13 cellular contexts compared by ENCODE assay signal in genomic region chr1:206504363-206504713, GRCh38. TPM values are rescaled to one million over a fixed set of nuclear protein-coding genes. Genes with fewer than 3 reads are reported as not detected.
DNase-seq lines count a peak whose midpoint lies in the region; ATAC-seq and TF ChIP-seq lines count a peak whose summit lies in the region.
"Had no signal": no experiment of that assay in that cellular context is flagged by ENCODE, and none has a peak within 500 bp of the region (broad histone marks: within the 10 kb centered on the region; RNA-seq: fewer than 3 reads in every experiment).

No MANE protein-coding gene starts in this region.

- H3K27me3 ChIP-seq in HAP-1 (ENCODE audit: low read depth) (peaks cover 67% of the 10 kb centered on the region), stomach (peaks cover 0 to 30% (median 9%) of the 10 kb centered on the region in 3 donors)

- 47 to 66% (median 60%) methylated on average over 3 of the region's 3 CpGs for WGBS in stomach, 5 donors

- DNase-seq in activated CD8-positive, alpha-beta memory T cell treated with anti-CD3 and anti-CD28 coated beads, Interleukin-2, amount 10 ng/mL, durations not matched to agents 7 days and 5 days = no peak
- no peak for DNase-seq in activated CD8-positive, alpha-beta memory T cell treated with anti-CD3 and anti-CD28 coated beads, Interleukin-2, amount 50 U/mL, for 4 hours
- DNase-seq in RWPE1 (ENCODE audit: low spot score) (no peak), inferior parietal cortex (ENCODE audit: extremely low spot score) (no peak), HAP-1 (ENCODE audit: low spot score in 2 of 2) (no peak), stomach (no peak)
- no peak for DNase-seq in effector memory CD8-positive, alpha-beta T cell
- DNase-seq in stimulated activated naive B cell treated with anti-CD40 and anti-IgM and Interleukin-4, amounts not matched to agents 10 μg/mL and 1 μg/mL and 100 μg/mL, for 72 hours = no peak
- DNase-seq: NCI-H1105 had no signal

- peaks cover 16% of the 10 kb centered on the region for H3K27me3 Mint-ChIP-seq in activated CD8-positive, alpha-beta memory T cell treated with anti-CD3 and anti-CD28 coated beads, Interleukin-2, amount 10 ng/mL, durations not matched to agents 7 days and 5 days
- H3K27me3 Mint-ChIP-seq in effector memory CD8-positive, alpha-beta T cell = peaks cover 7 to 12% of the 10 kb centered on the region in 2 donors
- H3K27me3 Mint-ChIP-seq in stimulated activated naive B cell treated with anti-CD40 and anti-IgM and Interleukin-4, amounts not matched to agents 10 μg/mL and 1 μg/mL and 100 μg/mL, for 72 hours = peaks cover 12 to 26% of the 10 kb centered on the region in 2 donors

- peaks cover 2% of the 10 kb centered on the region for H3K36me3 Mint-ChIP-seq in activated CD8-positive, alpha-beta memory T cell treated with anti-CD3 and anti-CD28 coated beads, Interleukin-2, amount 10 ng/mL, durations not matched to agents 7 days and 5 days
- peaks cover 8% of the 10 kb centered on the region for H3K36me3 Mint-ChIP-seq in effector memory CD8-positive, alpha-beta T cell (ENCODE audit: insufficient read depth)
- peaks cover 7 to 15% of the 10 kb centered on the region in 2 donors for H3K36me3 Mint-ChIP-seq in stimulated activated naive B cell treated with anti-CD40 and anti-IgM and Interleukin-4, amounts not matched to agents 10 μg/mL and 1 μg/mL and 100 μg/mL, for 72 hours
- H3K36me3 Mint-ChIP-seq: IgD-negative memory B cell, type B pancreatic cell had no signal

- TF ChIP-seq CTCF in RWPE1 (conservative IDR thresholded peaks at IDR 0.05; ENCODE audit: low read depth) = no peak
- TF ChIP-seq CTCF in stomach (IDR thresholded peaks at IDR 0.05) = no peak

- H3K27ac ChIP-seq in RWPE1 = peak overlapping the region; percentile 74
- H3K27ac ChIP-seq in stomach = peak overlapping the region in 1 of 5 donors; percentile 38

- TF ChIP-seq EP300 in stomach (IDR thresholded peaks at IDR 0.05) = no peak

- ATAC-seq in activated CD8-positive, alpha-beta memory T cell treated with anti-CD3 and anti-CD28 coated beads, Interleukin-2, amount 10 ng/mL, durations not matched to agents 7 days and 5 days = no peak
- no peak for ATAC-seq in effector memory CD8-positive, alpha-beta T cell (replicated peaks)
- no peak for ATAC-seq in stimulated activated naive B cell treated with anti-CD40 and anti-IgM and Interleukin-4, amounts not matched to agents 10 μg/mL and 1 μg/mL and 100 μg/mL, for 72 hours (replicated peaks)

- H3K4me1 Mint-ChIP-seq in activated CD8-positive, alpha-beta memory T cell treated with anti-CD3 and anti-CD28 coated beads, Interleukin-2, amount 10 ng/mL, durations not matched to agents 7 days and 5 days = peaks cover 49% of the 10 kb centered on the region
- peaks cover 23 to 30% of the 10 kb centered on the region in 2 donors for H3K4me1 Mint-ChIP-seq in effector memory CD8-positive, alpha-beta T cell (ENCODE audit: low read depth in 2 of 2)
- H3K4me1 Mint-ChIP-seq in stimulated activated naive B cell treated with anti-CD40 and anti-IgM and Interleukin-4, amounts not matched to agents 10 μg/mL and 1 μg/mL and 100 μg/mL, for 72 hours = peaks cover 42 to 54% of the 10 kb centered on the region in 2 donors

- TF ChIP-seq POLR2A in stomach (IDR thresholded peaks at IDR 0.05) = no peak

- H3K9me3 Mint-ChIP-seq in activated CD8-positive, alpha-beta memory T cell treated with anti-CD3 and anti-CD28 coated beads, Interleukin-2, amount 10 ng/mL, durations not matched to agents 7 days and 5 days (ENCODE audit: low read depth) = no peaks in the 10 kb centered on the region
- no peaks in the 10 kb centered on the region for H3K9me3 Mint-ChIP-seq in effector memory CD8-positive, alpha-beta T cell
- H3K9me3 Mint-ChIP-seq in stimulated activated naive B cell treated with anti-CD40 and anti-IgM and Interleukin-4, amounts not matched to agents 10 μg/mL and 1 μg/mL and 100 μg/mL, for 72 hours = no peaks in the 10 kb centered on the region
- H3K9me3 Mint-ChIP-seq: IgD-negative memory B cell, type B pancreatic cell had no signal

- H3K4me1 ChIP-seq in HAP-1 (no peaks in the 10 kb centered on the region), stomach (peaks cover 40 to 78% (median 56%) of the 10 kb centered on the region in 4 donors)

- H3K27ac Mint-ChIP-seq in activated CD8-positive, alpha-beta memory T cell treated with anti-CD3 and anti-CD28 coated beads, Interleukin-2, amount 10 ng/mL, durations not matched to agents 7 days and 5 days = peak overlapping the region; percentile 73
- H3K27ac Mint-ChIP-seq in effector memory CD8-positive, alpha-beta T cell = peak overlapping the region; percentile 52 to 57
- H3K27ac Mint-ChIP-seq in stimulated activated naive B cell treated with anti-CD40 and anti-IgM and Interleukin-4, amounts not matched to agents 10 μg/mL and 1 μg/mL and 100 μg/mL, for 72 hours = peak overlapping the region; percentile 3
- H3K27ac Mint-ChIP-seq: progenitor cell of endocrine pancreas, type B pancreatic cell had no signal

- H3K9me3 ChIP-seq in HAP-1 = no peaks in the 10 kb centered on the region
- H3K9me3 ChIP-seq in stomach = no peaks in the 10 kb centered on the region
- H3K9me3 ChIP-seq: mucosa of descending colon had no signal

- H3K4me3 ChIP-seq in HAP-1 = no peak overlapping the region
- no peak overlapping the region for H3K4me3 ChIP-seq in stomach
- H3K4me3 ChIP-seq: mucosa of descending colon had no signal

- CTCF ChIA-PET in activated CD8-positive, alpha-beta memory T cell treated with anti-CD3 and anti-CD28 coated beads, Interleukin-2, amount 10 ng/mL, durations not matched to agents 7 days and 5 days (lab: Charles Lee) = interaction anchor here (0.6 to 2.3 kb wide), 8 partner anchors 25 to 160 kb away, joined by 3 to 10 read pairs (median 4); partner anchors contain the start of genes DYRK3 and IKBKE
- CTCF ChIA-PET in RWPE1 (lab: Yijun Ruan, JAX) = interaction anchor here (1.6 to 2.5 kb wide), 3 partner anchors 25 to 79 kb away, joined by 5 to 8 read pairs (median 8); no protein-coding TSS in a partner anchor

- intact Hi-C loops in stomach (cut with DNase I; ENCODE audit: low total_unique reads) = no loop called here

- POLR2A ChIA-PET in RWPE1 (lab: Yijun Ruan, JAX; ENCODE audit: low non-redundant PET) = no interaction called here

- no peak overlapping the region for H3K4me3 Mint-ChIP-seq in activated CD8-positive, alpha-beta memory T cell treated with anti-CD3 and anti-CD28 coated beads, Interleukin-2, amount 10 ng/mL, durations not matched to agents 7 days and 5 days
- H3K4me3 Mint-ChIP-seq in effector memory CD8-positive, alpha-beta T cell = peak overlapping the region in 1 of 2 donors; percentile 37
- peak overlapping the region in 1 of 2 donors; percentile 4 for H3K4me3 Mint-ChIP-seq in stimulated activated naive B cell treated with anti-CD40 and anti-IgM and Interleukin-4, amounts not matched to agents 10 μg/mL and 1 μg/mL and 100 μg/mL, for 72 hours
- H3K4me3 Mint-ChIP-seq: type B pancreatic cell had no signal

- H3K36me3 ChIP-seq in HAP-1 (replicated peaks) = no peaks in the 10 kb centered on the region
- H3K36me3 ChIP-seq in stomach = no peaks in the 10 kb centered on the region

- in situ Hi-C loops in HAP-1 (cut with MboI; ENCODE audit: low sequenced_read_pairs) = no loop called here

RNA-seq across cellular contexts. Expression of gene RASSF5, which starts 3.0 kb away (rescaled TPM):
- 100 to 1,000 TPM; 184 to 216 TPM for total RNA-seq in activated CD8-positive, alpha-beta memory T cell treated with anti-CD3 and anti-CD28 coated beads, Interleukin-2, amount 10 ng/mL, durations not matched to agents 7 days and 5 days
- total RNA-seq in stomach = 10 to 100 TPM in 1 of 5 donors, 1 to 10 TPM in 4; 2.2 to 44.5 (median 5.8) TPM
- polyA plus RNA-seq in stomach = 10 to 100 TPM in 1 of 3 donors, 1 to 10 TPM in 2; 8.1 to 13.6 (median 9.2) TPM

RNA-seq across cellular contexts. Expression of gene IKBKE, which starts 34.1 kb away (rescaled TPM):
- 10 to 100 TPM; 64.8 to 72.7 TPM for total RNA-seq in activated CD8-positive, alpha-beta memory T cell treated with anti-CD3 and anti-CD28 coated beads, Interleukin-2, amount 10 ng/mL, durations not matched to agents 7 days and 5 days
- total RNA-seq in stomach = 10 to 100 TPM in 3 of 5 donors, 1 to 10 TPM in 2; 4.9 to 49.6 (median 15.9) TPM
- polyA plus RNA-seq in stomach = 1 to 10 TPM; 5.8 to 8.0 (median 7.2) TPM

Comparison
In these comparisons a context has a peak if more than half of its experiments do, and no peak if none do; other contexts are left out.
1. H3K27ac Mint-ChIP-seq: peak in every context shown above with its lines; median percentile 73 in activated CD8-positive, alpha-beta memory T cell treated with anti-CD3 and anti-CD28 coated beads, Interleukin-2, amount 10 ng/mL, durations not matched to agents 7 days and 5 days; 54 in effector memory CD8-positive, alpha-beta T cell; 3 in stimulated activated naive B cell treated with anti-CD40 and anti-IgM and Interleukin-4, amounts not matched to agents 10 μg/mL and 1 μg/mL and 100 μg/mL, for 72 hours.
2. RNA of gene RASSF5, which starts 3.0 kb away (total RNA-seq): 184 to 216 TPM in activated CD8-positive, alpha-beta memory T cell treated with anti-CD3 and anti-CD28 coated beads, Interleukin-2, amount 10 ng/mL, durations not matched to agents 7 days and 5 days; 2.2 to 44.5 TPM in stomach; every median in the first group is over 4 times any median in the second.